26 cellular contexts compared by ENCODE assay signal in the genomic region with DNA sequence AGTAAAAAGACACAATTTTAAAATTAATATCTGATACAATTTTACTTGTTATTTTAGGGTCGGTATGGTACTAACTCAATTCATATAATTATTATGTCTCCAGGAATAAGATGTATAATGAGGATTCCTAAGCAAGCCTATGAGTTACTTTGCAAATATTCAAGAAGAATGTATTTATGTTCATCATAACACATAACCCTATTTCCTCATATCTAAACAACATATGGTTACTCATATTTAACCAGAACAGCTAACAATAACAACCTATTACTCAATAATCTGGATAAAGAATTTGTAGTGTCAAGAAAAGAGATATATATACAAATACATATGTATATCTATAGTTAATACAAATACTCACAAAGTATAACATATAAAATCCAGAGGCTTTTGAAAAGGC.
DNase-seq lines count a peak whose midpoint lies in the region; ATAC-seq, FAIRE-seq and TF ChIP-seq lines count a peak whose summit lies in the region.
"Had no signal": no experiment of that assay in that cellular context is flagged by ENCODE, and none has a peak within 500 bp of the region (broad histone marks: within the 10 kb centered on the region; RNA-seq: fewer than 3 reads in every experiment).

No MANE protein-coding gene starts in this region.

- TF ChIP-seq CTCF in upper lobe of left lung (IDR thresholded peaks at IDR 0.05), result no peak
- TF ChIP-seq CTCF in ascending aorta (IDR thresholded peaks at IDR 0.05), result no peak

- H3K9me3 ChIP-seq in upper lobe of left lung (no peaks in the 10 kb centered on the region), ascending aorta (no peaks in the 10 kb centered on the region)
- H3K9me3 ChIP-seq: Caco-2, lower lobe of right lung, pancreas, right lobe of liver had no signal

- intact Hi-C loops in activated T-helper 1 cell treated with anti-CD3 and anti-CD28 coated beads, Interleukin-12 subunit alpha, Interleukin-12 subunit beta, Interleukin-2, Interleukin-4 antibody, amounts not matched to agents 30 ng/mL and 10 ng/mL and 1 ng/mL, durations not matched to agents 14 hours and 24 hours and 36 hours (cut with micrococcal nuclease), result loop anchor here (5.0 kb wide), 1 partner anchor 288 kb away; the partner anchor contains the start of gene ARL15
- intact Hi-C loops in ascending aorta (cut with DNase I), result no loop called here

- H3K9me3 Mint-ChIP-seq in activated T-helper 1 cell treated with anti-CD3 and anti-CD28 coated beads, Interleukin-12 subunit alpha, Interleukin-12 subunit beta, Interleukin-2, Interleukin-4 antibody, amounts not matched to agents 30 ng/mL and 10 ng/mL and 1 ng/mL, durations not matched to agents 14 hours and 24 hours and 36 hours, result no peaks in the 10 kb centered on the region
- H3K9me3 Mint-ChIP-seq: immature natural killer cell; stimulated activated naive CD8-positive, alpha-beta T cell treated with anti-CD3 and anti-CD28 coated beads, Interleukin-15, amount 100 ng/mL, for 72 hours; type B pancreatic cell had no signal

- H3K4me1 Mint-ChIP-seq in activated T-helper 1 cell treated with anti-CD3 and anti-CD28 coated beads, Interleukin-12 subunit alpha, Interleukin-12 subunit beta, Interleukin-2, Interleukin-4 antibody, amounts not matched to agents 30 ng/mL and 10 ng/mL and 1 ng/mL, durations not matched to agents 14 hours and 24 hours and 36 hours (ENCODE audit: low read depth), result peaks cover 31% of the 10 kb centered on the region
- H3K4me1 Mint-ChIP-seq: B cell had no signal

- peaks cover 2% of the 10 kb centered on the region for H3K36me3 Mint-ChIP-seq in activated T-helper 1 cell treated with anti-CD3 and anti-CD28 coated beads, Interleukin-12 subunit alpha, Interleukin-12 subunit beta, Interleukin-2, Interleukin-4 antibody, amounts not matched to agents 30 ng/mL and 10 ng/mL and 1 ng/mL, durations not matched to agents 14 hours and 24 hours and 36 hours (ENCODE audit: low read depth)
- H3K36me3 Mint-ChIP-seq: immature natural killer cell, type B pancreatic cell had no signal

- no peaks in the 10 kb centered on the region for H3K27me3 Mint-ChIP-seq in activated T-helper 1 cell treated with anti-CD3 and anti-CD28 coated beads, Interleukin-12 subunit alpha, Interleukin-12 subunit beta, Interleukin-2, Interleukin-4 antibody, amounts not matched to agents 30 ng/mL and 10 ng/mL and 1 ng/mL, durations not matched to agents 14 hours and 24 hours and 36 hours (ENCODE audit: insufficient read depth)
- H3K27me3 Mint-ChIP-seq: B cell; stimulated activated naive CD8-positive, alpha-beta T cell treated with anti-CD3 and anti-CD28 coated beads, Interleukin-15, amount 100 ng/mL, for 72 hours; type B pancreatic cell had no signal

- ATAC-seq in upper lobe of left lung (ENCODE audit: low FRiP score in 2 of 2), result no peak
- ATAC-seq: HCT116; lower lobe of right lung; Panc1; pancreas; SK-N-SH treated with all-trans-retinoic acid at 6 μM for 48 hours; stimulated activated naive CD8-positive, alpha-beta T cell treated with anti-CD3 and anti-CD28 coated beads, Interleukin-15, amount 100 ng/mL, for 72 hours had no signal

- H3K4me3 ChIP-seq in upper lobe of left lung (no peak overlapping the region), ascending aorta (no peak overlapping the region)
- H3K4me3 ChIP-seq: lower lobe of right lung, pancreas, right lobe of liver had no signal

- H3K27ac ChIP-seq in upper lobe of left lung (no peak overlapping the region), ascending aorta (no peak overlapping the region)
- H3K27ac ChIP-seq: epithelial cell of prostate, lower lobe of right lung, pancreas, right lobe of liver had no signal

- no peaks in the 10 kb centered on the region for H3K36me3 ChIP-seq in upper lobe of left lung
- no peaks in the 10 kb centered on the region for H3K36me3 ChIP-seq in ascending aorta
- H3K36me3 ChIP-seq: lower lobe of right lung, pancreas, right lobe of liver had no signal

- FAIRE-seq in islet of Langerhans (lab: Jason Lieb, UNC), result peak; percentile 81
- FAIRE-seq: pancreas had no signal

- WGBS in upper lobe of left lung, 2 donors, result 92 to 97% methylated on average over 1 of the region's 1 CpG

- no peak for TF ChIP-seq POLR2A in upper lobe of left lung (IDR thresholded peaks at IDR 0.05)

- no peak overlapping the region for H3K27ac Mint-ChIP-seq in activated T-helper 1 cell treated with anti-CD3 and anti-CD28 coated beads, Interleukin-12 subunit alpha, Interleukin-12 subunit beta, Interleukin-2, Interleukin-4 antibody, amounts not matched to agents 30 ng/mL and 10 ng/mL and 1 ng/mL, durations not matched to agents 14 hours and 24 hours and 36 hours
- H3K27ac Mint-ChIP-seq: B cell, immature natural killer cell, type B pancreatic cell had no signal

- no peak for TF ChIP-seq EP300 in upper lobe of left lung (IDR thresholded peaks at IDR 0.05)

- H3K4me1 ChIP-seq in upper lobe of left lung (no peaks in the 10 kb centered on the region), ascending aorta (no peaks in the 10 kb centered on the region)
- H3K4me1 ChIP-seq: lower lobe of right lung, right lobe of liver had no signal

- H3K27me3 ChIP-seq in upper lobe of left lung, result no peaks in the 10 kb centered on the region
- no peaks in the 10 kb centered on the region for H3K27me3 ChIP-seq in ascending aorta
- H3K27me3 ChIP-seq: pancreas, right lobe of liver had no signal

- no peak overlapping the region for H3K4me3 Mint-ChIP-seq in activated T-helper 1 cell treated with anti-CD3 and anti-CD28 coated beads, Interleukin-12 subunit alpha, Interleukin-12 subunit beta, Interleukin-2, Interleukin-4 antibody, amounts not matched to agents 30 ng/mL and 10 ng/mL and 1 ng/mL, durations not matched to agents 14 hours and 24 hours and 36 hours
- H3K4me3 Mint-ChIP-seq: B cell, immature natural killer cell, type B pancreatic cell had no signal

- DNase-seq in AG08396 (ENCODE audit: low spot score) (peak; percentile 26), NCI-H226 (peak; percentile 8), dedifferentiated amniotic fluid mesenchymal stem cell (ENCODE audit: extremely low spot score) (peak; percentile 50), upper lobe of left lung (no peak), ascending aorta (ENCODE audit: low spot score in 2 of 2) (no peak)
- DNase-seq in activated T-helper 1 cell treated with anti-CD3 and anti-CD28 coated beads, Interleukin-12 subunit alpha, Interleukin-12 subunit beta, Interleukin-2, Interleukin-4 antibody, amounts not matched to agents 30 ng/mL and 10 ng/mL and 1 ng/mL, durations not matched to agents 14 hours and 24 hours and 36 hours (ENCODE audit: low spot score), result no peak
- DNase-seq in activated T-cell treated with anti-CD3 and anti-CD28 coated beads, Interleukin-2, amount 50 U/mL, for 1 hour, result no peak
- DNase-seq: activated effector memory CD4-positive, alpha-beta T cell treated with anti-CD3 and anti-CD28 coated beads, Interleukin-2, amount 50 U/mL, for 16 hours; Caco-2; cortex of kidney; head of caudate nucleus; immature natural killer cell; lower lobe of right lung; NCI-H1436 treated with DMSO at 0.1 percent for 48 hours; NCI-H82; pancreas; right lobe of liver; stimulated activated CD4-positive, alpha-beta T cell treated with anti-CD3 and anti-CD28 coated beads, Interleukin-2, amount 100 ng/mL, for 24 hours; stimulated activated naive CD8-positive, alpha-beta T cell treated with anti-CD3 and anti-CD28 coated beads, Interleukin-15, amount 100 ng/mL, for 72 hours had no signal

Comparison
In these comparisons a context has a peak if more than half of its experiments do, and no peak if none do; other contexts are left out.
1. DNase-seq: peak in AG08396 (single experiment), NCI-H226 (single experiment) and dedifferentiated amniotic fluid mesenchymal stem cell (single experiment); none in upper lobe of left lung (0 of 2), activated T-helper 1 cell treated with anti-CD3 and anti-CD28 coated beads, Interleukin-12 subunit alpha, Interleukin-12 subunit beta, Interleukin-2, Interleukin-4 antibody, amounts not matched to agents 30 ng/mL and 10 ng/mL and 1 ng/mL, durations not matched to agents 14 hours and 24 hours and 36 hours (single experiment), activated T-cell treated with anti-CD3 and anti-CD28 coated beads, Interleukin-2, amount 50 U/mL, for 1 hour (single experiment) and ascending aorta (0 of 2).